In genomic region chr22:19846620-19847344, GRCh38 we compare ENCODE assay signal across 18 cellular contexts.
"Had no signal": no experiment of that assay in that cellular context is flagged by ENCODE, and none has a peak within 500 bp of the region (broad histone marks: within the 10 kb centered on the region; RNA-seq: fewer than 3 reads in every experiment).

No MANE protein-coding gene starts in this region.

- DNase-seq: activated CD4-positive, alpha-beta T cell treated with anti-CD3 and anti-CD28 coated beads, Interleukin-2, amount 50 U/mL, for 4 hours; activated CD4-positive, CD25-positive, alpha-beta regulatory T cell treated with anti-CD3 and anti-CD28 coated beads, Interleukin-2, amount 50 U/mL, for 72 hours; activated naive CD8-positive, alpha-beta T cell treated with anti-CD3 and anti-CD28 coated beads for 36 hours; activated T-cell treated with anti-CD3 and anti-CD28 coated beads for 4 hours; amygdala; effector CD8-positive, alpha-beta T cell; heart left ventricle; immature natural killer cell; left ventricle myocardium superior; stimulated activated CD4-positive, alpha-beta T cell treated with anti-CD3 and anti-CD28 coated beads, Interleukin-15, amount 100 ng/mL, for 24 hours; stimulated activated CD4-positive, alpha-beta T cell treated with anti-CD3 and anti-CD28 coated beads, Interleukin-4, amount 100 ng/mL, for 1 hour; stomach; T-helper 1 cell; T-helper 9 cell had no signal

- H3K27me3 ChIP-seq: gastroesophageal sphincter, heart left ventricle, stomach had no signal

- H3K9me3 ChIP-seq: gastroesophageal sphincter, prostate gland, stomach had no signal

- H3K27ac ChIP-seq: cardiac muscle cell, gastroesophageal sphincter, heart left ventricle, prostate gland, stomach had no signal

- H3K4me3 ChIP-seq: cardiac muscle cell, gastroesophageal sphincter, heart left ventricle, prostate gland, skin epidermis, stomach had no signal
